ENCODE assay signal across 1 cellular context in the genomic region with DNA sequence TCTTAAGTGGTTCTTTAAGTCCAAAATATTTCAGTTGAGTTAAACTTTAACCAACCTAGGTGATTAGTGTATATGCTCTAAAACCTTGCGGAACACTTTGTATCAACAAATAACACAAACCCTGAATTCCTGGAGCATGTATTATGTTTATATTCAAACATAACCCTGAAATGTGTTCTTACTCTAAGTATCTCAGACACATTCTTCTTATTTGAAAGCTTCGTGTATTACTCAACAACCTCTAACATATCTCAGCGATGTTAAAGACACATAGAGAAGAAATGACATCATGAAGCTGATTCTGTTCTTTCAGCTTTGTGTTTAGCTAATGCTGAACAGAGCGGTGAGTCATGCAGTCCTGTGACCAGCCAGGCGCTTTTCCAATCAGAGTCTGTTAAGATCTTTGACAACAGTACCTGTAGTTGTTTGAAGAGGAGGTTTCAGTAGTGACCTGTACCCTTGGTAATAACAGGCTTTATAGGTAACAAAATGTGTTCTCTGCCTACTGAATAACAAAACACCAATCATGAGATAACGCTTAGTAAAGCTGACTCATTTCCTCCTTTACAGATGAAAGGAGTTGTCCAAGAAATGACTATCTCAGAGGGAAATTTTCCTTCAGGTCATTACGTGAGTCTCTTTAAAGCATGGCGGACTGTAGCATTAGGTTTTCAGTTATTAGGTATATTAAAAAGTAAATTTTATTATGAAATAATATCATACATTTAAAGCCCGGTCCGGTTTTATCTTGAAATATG.
A peak's percentile ranks its signal among the peaks of the same experiment; 100 is the strongest.
TF ChIP-seq lines count a peak whose summit lies in the region.

No MANE protein-coding gene starts in this region.

TF ChIP-seq in GM12878, 131 proteins besides CTCF, POLR2A, EP300 and RAD21 (continued from another document and continues in another):
- TF ChIP-seq MLLT1 (IDR thresholded peaks at IDR 0.05) (no peak; the same call in 1 of the 2 replicates), FOS (IDR thresholded peaks at IDR 0.05; ENCODE audit: borderline replicate concordance, extremely low read depth, insufficient read length) (no peak), WRNIP1 (IDR thresholded peaks at IDR 0.05; ENCODE audit: borderline replicate concordance, low read depth, low read length) (no peak), SMAD1 (IDR thresholded peaks at IDR 0.05; ENCODE audit: low read depth, partially characterized antibody) (peak; percentile 77), IKZF2 (IDR thresholded peaks at IDR 0.05) (peak; percentile 96), CBX5 (IDR thresholded peaks at IDR 0.05; ENCODE audit: low read depth) (peak; percentile 79; the same call in 1 of the 2 replicates), STAT3 (IDR thresholded peaks at IDR 0.05; ENCODE audit: low read depth, low read length) (0 out of 2 replicates have a peak, but pooled peaks have one; percentile 47), POLR2AphosphoS5 (IDR thresholded peaks at IDR 0.05; ENCODE audit: low read length) (peak; percentile 51; the same call in 1 of the 2 replicates), NBN (IDR thresholded peaks at IDR 0.05) (peak; percentile 52; the same call in 1 of the 2 replicates), BACH1 (IDR thresholded peaks at IDR 0.05; ENCODE audit: borderline replicate concordance) (peak; percentile 78; the same call in 1 of the 2 replicates), ZBED1 (IDR thresholded peaks at IDR 0.05; ENCODE audit: borderline replicate concordance) (peak; percentile 47; the same call in 1 of the 2 replicates), PML (IDR thresholded peaks at IDR 0.05; ENCODE audit: low read length) (0 out of 2 replicates have a peak, but pooled peaks have one; percentile 50), SMARCA5 (IDR thresholded peaks at IDR 0.05) (peak; percentile 83), MEF2A (IDR thresholded peaks at IDR 0.05; ENCODE audit: insufficient read depth, low read depth, low read length) (peak; percentile 36; the same call in 1 of the 2 replicates), NFYA (IDR thresholded peaks at IDR 0.05; ENCODE audit: borderline replicate concordance, low read depth, low read length) (no peak), POU2F2 (IDR thresholded peaks at IDR 0.05; ENCODE audit: borderline replicate concordance, low read depth, low read length) (peak; percentile 40; the same call in 1 of the 3 replicates), JUND (IDR thresholded peaks at IDR 0.05; ENCODE audit: low read depth, low read length) (peak; percentile 88), IRF4 (IDR thresholded peaks at IDR 0.05; ENCODE audit: low read depth, low read length) (peak; percentile 96), BCL11A (IDR thresholded peaks at IDR 0.05; ENCODE audit: low read depth, low read length) (peak; percentile 91), RUNX3 (IDR thresholded peaks at IDR 0.05; ENCODE audit: low read length) (peak; percentile 75), KLF5 (IDR thresholded peaks at IDR 0.05; ENCODE audit: partially characterized antibody) (peak; percentile 72), ESRRA (IDR thresholded peaks at IDR 0.05; ENCODE audit: low read length) (no peak), RAD51 (IDR thresholded peaks at IDR 0.05) (peak; percentile 55), HDGF (IDR thresholded peaks at IDR 0.05) (no peak), CREB1 (IDR thresholded peaks at IDR 0.05; ENCODE audit: low read depth) (peak; percentile 92), LARP7 (IDR thresholded peaks at IDR 0.05) (no peak), IKZF1 (conservative IDR thresholded peaks at IDR 0.05) (peak; percentile 91), TCF3 (IDR thresholded peaks at IDR 0.05; ENCODE audit: borderline replicate concordance, insufficient read depth, low read depth, low read length) (0 out of 2 replicates have a peak, but pooled peaks have one; percentile 56), TAF1 (IDR thresholded peaks at IDR 0.05; ENCODE audit: borderline replicate concordance, low read depth, low read length) (0 out of 2 replicates have a peak, but pooled peaks have one; percentile 26), BHLHE40 (IDR thresholded peaks at IDR 0.05; ENCODE audit: borderline replicate concordance in 1 of 2, low read depth in 2 of 2, low read length in 1 of 2) (peak; percentile 31 to 71; a peak in 2 of 4 replicates), GABPA (IDR thresholded peaks at IDR 0.05; ENCODE audit: low read depth) (peak; percentile 75), GATAD2B (conservative IDR thresholded peaks at IDR 0.05; ENCODE audit: low read depth) (0 out of 2 replicates have a peak, but pooled peaks have one; percentile 13), CEBPB (IDR thresholded peaks at IDR 0.05; ENCODE audit: borderline replicate concordance in 1 of 2, low read depth in 2 of 2, low read length in 2 of 2) (peak in 1 of 2 experiments; percentile 71; a peak in 1 of 4 replicates), NKRF (conservative IDR thresholded peaks at IDR 0.05) (no peak), ATF2 (IDR thresholded peaks at IDR 0.05; ENCODE audit: low read length) (peak; percentile 97), CHD2 (IDR thresholded peaks at IDR 0.05; ENCODE audit: borderline replicate concordance, low read depth, low read length) (peak; percentile 25; the same call in 1 of the 2 replicates), NR2C2 (IDR thresholded peaks at IDR 0.05; ENCODE audit: borderline replicate concordance, control insufficient read depth, insufficient read length, low read depth) (no peak), RELA (IDR thresholded peaks at IDR 0.05; ENCODE audit: borderline replicate concordance, partially characterized antibody) (no peak), KDM1A (IDR thresholded peaks at IDR 0.05; ENCODE audit: borderline replicate concordance) (no peak), SP1 (IDR thresholded peaks at IDR 0.05; ENCODE audit: low read depth, low read length) (peak; percentile 45), ATF7 (IDR thresholded peaks at IDR 0.05; ENCODE audit: low read depth) (peak; percentile 99), ZNF622 (IDR thresholded peaks at IDR 0.05) (no peak), CREM (IDR thresholded peaks at IDR 0.05; ENCODE audit: low read depth) (peak; percentile 91), IRF5 (IDR thresholded peaks at IDR 0.05; ENCODE audit: borderline replicate concordance) (no peak), FOXM1 (IDR thresholded peaks at IDR 0.05; ENCODE audit: low read depth, low read length) (peak; percentile 96)
- TF ChIP-seq, protein P1, sequence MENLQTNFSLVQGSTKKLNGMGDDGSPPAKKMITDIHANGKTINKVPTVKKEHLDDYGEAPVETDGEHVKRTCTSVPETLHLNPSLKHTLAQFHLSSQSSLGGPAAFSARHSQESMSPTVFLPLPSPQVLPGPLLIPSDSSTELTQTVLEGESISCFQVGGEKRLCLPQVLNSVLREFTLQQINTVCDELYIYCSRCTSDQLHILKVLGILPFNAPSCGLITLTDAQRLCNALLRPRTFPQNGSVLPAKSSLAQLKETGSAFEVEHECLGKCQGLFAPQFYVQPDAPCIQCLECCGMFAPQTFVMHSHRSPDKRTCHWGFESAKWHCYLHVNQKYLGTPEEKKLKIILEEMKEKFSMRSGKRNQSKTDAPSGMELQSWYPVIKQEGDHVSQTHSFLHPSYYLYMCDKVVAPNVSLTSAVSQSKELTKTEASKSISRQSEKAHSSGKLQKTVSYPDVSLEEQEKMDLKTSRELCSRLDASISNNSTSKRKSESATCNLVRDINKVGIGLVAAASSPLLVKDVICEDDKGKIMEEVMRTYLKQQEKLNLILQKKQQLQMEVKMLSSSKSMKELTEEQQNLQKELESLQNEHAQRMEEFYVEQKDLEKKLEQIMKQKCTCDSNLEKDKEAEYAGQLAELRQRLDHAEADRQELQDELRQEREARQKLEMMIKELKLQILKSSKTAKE (IDR thresholded peaks at IDR 0.05; ENCODE audit: low read depth, poor library complexity, severe bottlenecking): peak; percentile 85
- TF ChIP-seq, protein P2, sequence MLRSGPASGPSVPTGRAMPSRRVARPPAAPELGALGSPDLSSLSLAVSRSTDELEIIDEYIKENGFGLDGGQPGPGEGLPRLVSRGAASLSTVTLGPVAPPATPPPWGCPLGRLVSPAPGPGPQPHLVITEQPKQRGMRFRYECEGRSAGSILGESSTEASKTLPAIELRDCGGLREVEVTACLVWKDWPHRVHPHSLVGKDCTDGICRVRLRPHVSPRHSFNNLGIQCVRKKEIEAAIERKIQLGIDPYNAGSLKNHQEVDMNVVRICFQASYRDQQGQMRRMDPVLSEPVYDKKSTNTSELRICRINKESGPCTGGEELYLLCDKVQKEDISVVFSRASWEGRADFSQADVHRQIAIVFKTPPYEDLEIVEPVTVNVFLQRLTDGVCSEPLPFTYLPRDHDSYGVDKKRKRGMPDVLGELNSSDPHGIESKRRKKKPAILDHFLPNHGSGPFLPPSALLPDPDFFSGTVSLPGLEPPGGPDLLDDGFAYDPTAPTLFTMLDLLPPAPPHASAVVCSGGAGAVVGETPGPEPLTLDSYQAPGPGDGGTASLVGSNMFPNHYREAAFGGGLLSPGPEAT (IDR thresholded peaks at IDR 0.05; ENCODE audit: low read depth): peak; percentile 92
- TF ChIP-seq, protein P3, sequence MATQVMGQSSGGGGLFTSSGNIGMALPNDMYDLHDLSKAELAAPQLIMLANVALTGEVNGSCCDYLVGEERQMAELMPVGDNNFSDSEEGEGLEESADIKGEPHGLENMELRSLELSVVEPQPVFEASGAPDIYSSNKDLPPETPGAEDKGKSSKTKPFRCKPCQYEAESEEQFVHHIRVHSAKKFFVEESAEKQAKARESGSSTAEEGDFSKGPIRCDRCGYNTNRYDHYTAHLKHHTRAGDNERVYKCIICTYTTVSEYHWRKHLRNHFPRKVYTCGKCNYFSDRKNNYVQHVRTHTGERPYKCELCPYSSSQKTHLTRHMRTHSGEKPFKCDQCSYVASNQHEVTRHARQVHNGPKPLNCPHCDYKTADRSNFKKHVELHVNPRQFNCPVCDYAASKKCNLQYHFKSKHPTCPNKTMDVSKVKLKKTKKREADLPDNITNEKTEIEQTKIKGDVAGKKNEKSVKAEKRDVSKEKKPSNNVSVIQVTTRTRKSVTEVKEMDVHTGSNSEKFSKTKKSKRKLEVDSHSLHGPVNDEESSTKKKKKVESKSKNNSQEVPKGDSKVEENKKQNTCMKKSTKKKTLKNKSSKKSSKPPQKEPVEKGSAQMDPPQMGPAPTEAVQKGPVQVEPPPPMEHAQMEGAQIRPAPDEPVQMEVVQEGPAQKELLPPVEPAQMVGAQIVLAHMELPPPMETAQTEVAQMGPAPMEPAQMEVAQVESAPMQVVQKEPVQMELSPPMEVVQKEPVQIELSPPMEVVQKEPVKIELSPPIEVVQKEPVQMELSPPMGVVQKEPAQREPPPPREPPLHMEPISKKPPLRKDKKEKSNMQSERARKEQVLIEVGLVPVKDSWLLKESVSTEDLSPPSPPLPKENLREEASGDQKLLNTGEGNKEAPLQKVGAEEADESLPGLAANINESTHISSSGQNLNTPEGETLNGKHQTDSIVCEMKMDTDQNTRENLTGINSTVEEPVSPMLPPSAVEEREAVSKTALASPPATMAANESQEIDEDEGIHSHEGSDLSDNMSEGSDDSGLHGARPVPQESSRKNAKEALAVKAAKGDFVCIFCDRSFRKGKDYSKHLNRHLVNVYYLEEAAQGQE (IDR thresholded peaks at IDR 0.05; ENCODE audit: low read depth, low read length): no peak
- TF ChIP-seq, protein P4, sequence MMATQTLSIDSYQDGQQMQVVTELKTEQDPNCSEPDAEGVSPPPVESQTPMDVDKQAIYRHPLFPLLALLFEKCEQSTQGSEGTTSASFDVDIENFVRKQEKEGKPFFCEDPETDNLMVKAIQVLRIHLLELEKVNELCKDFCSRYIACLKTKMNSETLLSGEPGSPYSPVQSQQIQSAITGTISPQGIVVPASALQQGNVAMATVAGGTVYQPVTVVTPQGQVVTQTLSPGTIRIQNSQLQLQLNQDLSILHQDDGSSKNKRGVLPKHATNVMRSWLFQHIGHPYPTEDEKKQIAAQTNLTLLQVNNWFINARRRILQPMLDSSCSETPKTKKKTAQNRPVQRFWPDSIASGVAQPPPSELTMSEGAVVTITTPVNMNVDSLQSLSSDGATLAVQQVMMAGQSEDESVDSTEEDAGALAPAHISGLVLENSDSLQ (IDR thresholded peaks at IDR 0.05): peak; percentile 29; the same call in 1 of the 2 replicates
